In the genomic region with DNA sequence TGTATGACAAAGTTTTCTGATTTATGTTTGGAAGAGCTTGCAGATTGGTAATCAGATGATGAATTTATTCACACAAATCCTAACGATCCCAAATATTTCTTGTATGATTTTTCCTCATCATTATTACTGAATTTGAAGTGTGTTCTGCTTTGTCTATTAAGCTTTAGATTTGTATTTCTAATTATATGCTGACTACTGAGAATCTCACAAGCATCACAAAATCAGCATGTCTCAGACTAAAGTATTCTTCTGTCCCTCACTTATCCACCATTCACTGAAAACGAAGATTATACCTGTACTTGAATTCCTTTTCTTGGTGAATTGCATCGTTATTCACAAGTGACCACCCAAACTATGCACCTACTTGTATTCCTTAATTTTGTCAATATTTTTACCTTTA, we compare ENCODE assay signal across 28 cellular contexts.
"Had no signal": no experiment of that assay in that cellular context is flagged by ENCODE, and none has a peak within 500 bp of the region (broad histone marks: within the 10 kb centered on the region; RNA-seq: fewer than 3 reads in every experiment).

No MANE protein-coding gene starts in this region.

- H3K27ac ChIP-seq: colonic mucosa, coronary artery, dorsolateral prefrontal cortex, epithelial cell of prostate, esophagus muscularis mucosa, esophagus squamous epithelium, foreskin keratinocyte, gastrocnemius medialis, gastroesophageal sphincter, heart left ventricle, heart right ventricle had no signal

- H3K9me3 ChIP-seq: colonic mucosa, gastrocnemius medialis had no signal

- ATAC-seq: effector memory CD8-positive, alpha-beta T cell; esophagus mucosa; foreskin keratinocyte; gastrocnemius medialis; gastroesophageal sphincter; heart left ventricle; heart right ventricle had no signal

- H3K27me3 ChIP-seq: colonic mucosa, esophagus muscularis mucosa, esophagus squamous epithelium, foreskin keratinocyte, gastrocnemius medialis, gastroesophageal sphincter, heart left ventricle, heart right ventricle had no signal

- H3K4me3 ChIP-seq: colonic mucosa, coronary artery, dorsolateral prefrontal cortex, esophagus muscularis mucosa, esophagus squamous epithelium, gastrocnemius medialis, gastroesophageal sphincter, heart left ventricle, heart right ventricle had no signal

- DNase-seq: colonic mucosa; cortex of kidney; dermis blood vessel endothelial cell; dorsolateral prefrontal cortex; effector CD4-positive, alpha-beta T cell; effector CD8-positive, alpha-beta T cell; effector memory CD4-positive, alpha-beta T cell; effector memory CD8-positive, alpha-beta T cell; endodermal cell; erythroblast; esophagus squamous epithelium; foreskin fibroblast; foreskin keratinocyte; foreskin melanocyte; gastrocnemius medialis; glutamatergic neuron; head of caudate nucleus; heart left ventricle; heart right ventricle had no signal

- H3K4me1 ChIP-seq: colonic mucosa, esophagus muscularis mucosa, esophagus squamous epithelium, foreskin keratinocyte, gastrocnemius medialis, gastroesophageal sphincter, heart left ventricle, heart right ventricle had no signal

- H3K36me3 ChIP-seq: colonic mucosa, esophagus muscularis mucosa, esophagus squamous epithelium, gastrocnemius medialis, gastroesophageal sphincter, heart left ventricle, heart right ventricle had no signal

- FAIRE-seq: colon, endometrium, endothelial cell of umbilical vein, frontal cortex had no signal
